ENCODE assay signal across 15 cellular contexts in the genomic region with DNA sequence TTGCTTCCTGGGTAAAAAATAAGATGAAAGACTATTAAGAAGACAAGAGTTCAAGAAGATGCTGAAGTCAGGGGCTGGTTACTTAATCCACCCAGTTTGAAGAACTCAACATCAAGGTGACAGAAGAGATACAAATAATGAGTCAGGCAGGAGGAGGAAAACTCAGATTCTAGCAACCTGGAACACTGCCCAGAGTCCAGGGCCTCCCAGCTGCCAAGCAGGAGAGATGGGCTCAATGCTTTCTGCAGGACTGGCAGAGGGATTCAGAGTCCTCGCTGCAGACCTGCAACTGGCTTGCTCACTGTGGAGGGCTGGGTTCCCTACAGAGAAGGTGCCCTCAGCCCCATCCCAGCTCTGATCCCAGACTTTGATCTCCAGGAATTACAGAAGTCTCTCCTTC.
A peak's percentile ranks its signal among the peaks of the same experiment; 100 is the strongest.
DNase-seq lines count a peak whose midpoint lies in the region; ATAC-seq and TF ChIP-seq lines count a peak whose summit lies in the region.
"Had no signal": no experiment of that assay in that cellular context is flagged by ENCODE, and none has a peak within 500 bp of the region (broad histone marks: within the 10 kb centered on the region; RNA-seq: fewer than 3 reads in every experiment).

No MANE protein-coding gene starts in this region.

- H3K27ac ChIP-seq in RWPE1: peak overlapping the region; percentile 67
- H3K27ac ChIP-seq: BLaER1 had no signal

- DNase-seq in EH (ENCODE audit: low read depth) (peak; percentile 47), RWPE1 (ENCODE audit: low spot score) (no peak), fibroblast of mammary gland (ENCODE audit: low read depth) (peak; percentile 70), pons (ENCODE audit: low spot score) (peak; percentile 26), COLO829 (ENCODE audit: low spot score) (no peak), NCI-H1417 treated with DMSO at 0.1 percent for 48 hours (lab: John Stamatoyannopoulos, UW) (no peak)
- no peak for DNase-seq in stimulated activated CD4-positive, alpha-beta T cell treated with anti-CD3 and anti-CD28 coated beads, Interleukin-4, amount 100 ng/mL, for 4 hours
- DNase-seq: naive B cell, NCI-H345, SHP77 treated with DMSO at 0.1 percent for 48 hours had no signal

- H3K4me3 ChIP-seq in fibroblast of mammary gland (ENCODE audit: control insufficient read depth, low read depth, low read length): no peak overlapping the region
- H3K4me3 ChIP-seq: BLaER1, GM23338 had no signal

- POLR2A ChIA-PET in RWPE1 (lab: Yijun Ruan, JAX; ENCODE audit: low non-redundant PET): no interaction called here

- TF ChIP-seq CTCF in RWPE1 (conservative IDR thresholded peaks at IDR 0.05; ENCODE audit: low read depth): no peak
- TF ChIP-seq CTCF in fibroblast of mammary gland (conservative IDR thresholded peaks at IDR 0.05; ENCODE audit: control insufficient read depth, insufficient read depth, low read depth, low read length): no peak

- no peak for ATAC-seq in GM18867 (IDR thresholded peaks at IDR 0.05; ENCODE audit: unreplicated experiment)
- ATAC-seq: GM23338; stimulated activated effector memory CD8-positive, alpha-beta T cell treated with anti-CD3 and anti-CD28 coated beads, Interleukin-12 subunit alpha, Interleukin-12 subunit beta, amount 100 ng/mL, for 72 hours; WTC11 had no signal

- CTCF ChIA-PET in RWPE1 (lab: Yijun Ruan, JAX): interaction anchor here (0.5 to 0.6 kb wide), 2 partner anchors 69 to 1161 kb away, joined by 3 read pairs; no protein-coding TSS in a partner anchor

Comparison
In these comparisons a context has a peak if more than half of its experiments do, and no peak if none do; other contexts are left out.
1. DNase-seq: peak in EH (single experiment), fibroblast of mammary gland (single experiment) and pons (single experiment); none in RWPE1 (single experiment), COLO829 (single experiment), NCI-H1417 treated with DMSO at 0.1 percent for 48 hours (single experiment) and stimulated activated CD4-positive, alpha-beta T cell treated with anti-CD3 and anti-CD28 coated beads, Interleukin-4, amount 100 ng/mL, for 4 hours (0 of 2).